ENCODE assay signal across 1 cellular context in the genomic region with DNA sequence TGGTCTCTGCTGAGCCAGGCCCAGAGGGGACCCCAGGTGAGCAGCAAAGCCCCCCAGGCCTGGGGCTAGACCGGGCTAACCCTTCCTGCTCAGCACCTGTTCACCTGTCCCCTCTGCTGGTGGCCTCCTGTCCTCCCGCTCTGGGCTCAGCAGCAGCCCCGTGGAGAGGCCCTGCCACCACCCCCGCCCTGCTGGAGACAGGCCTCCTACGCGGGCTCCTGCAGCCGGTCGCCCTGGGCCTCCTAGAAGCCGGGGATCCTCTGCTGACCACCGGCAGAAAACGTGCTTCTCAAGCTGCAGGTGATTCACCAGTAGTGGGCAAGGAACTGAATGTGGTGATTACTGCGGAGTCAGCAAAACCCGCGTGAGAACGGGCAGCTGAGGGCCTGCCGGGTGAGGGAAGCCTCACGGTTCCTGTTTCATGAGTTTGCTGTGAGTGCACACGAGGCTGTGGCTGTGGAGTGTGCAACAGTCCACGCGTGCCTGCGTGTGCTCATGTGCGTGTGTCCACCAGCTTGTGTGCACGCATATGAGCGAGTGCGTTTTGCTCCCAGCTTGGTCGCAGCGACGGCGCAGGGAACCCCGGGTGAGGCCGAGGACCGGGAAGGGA.
TF ChIP-seq lines count a peak whose summit lies in the region.

No MANE protein-coding gene starts in this region.

TF ChIP-seq in HEK293, 187 proteins besides CTCF, POLR2A, EP300 and RAD21 (continued from another document and continues in another):
- TF ChIP-seq TSHZ1 (tag by site-specific recombination; IDR thresholded peaks at IDR 0.05; ENCODE audit: borderline replicate concordance) (no peak), ZNF394 (tag by site-specific recombination; IDR thresholded peaks at IDR 0.05; ENCODE audit: borderline replicate concordance) (no peak), ZNF596 (tag by site-specific recombination; IDR thresholded peaks at IDR 0.05) (0 out of 2 replicates have a peak, but pooled peaks have one; percentile 2), WT1 (tag by site-specific recombination; IDR thresholded peaks at IDR 0.05) (0 out of 2 replicates have a peak, but pooled peaks have one; percentile 2), ZBTB21 (tag by site-specific recombination; IDR thresholded peaks at IDR 0.05) (no peak), KLF8 (tag by site-specific recombination; IDR thresholded peaks at IDR 0.05) (no peak), HIC1 (tag by site-specific recombination; IDR thresholded peaks at IDR 0.05) (peak; percentile 47; the same call in 1 of the 2 replicates), ZNF837 (tag by site-specific recombination; IDR thresholded peaks at IDR 0.05) (no peak), ZNF114 (tag by site-specific recombination; IDR thresholded peaks at IDR 0.05) (no peak), PRDM2 (tag by site-specific recombination; IDR thresholded peaks at IDR 0.05; ENCODE audit: borderline replicate concordance) (no peak), ZNF555 (tag by site-specific recombination; conservative IDR thresholded peaks at IDR 0.05) (no peak), ZNF19 (tag by site-specific recombination; IDR thresholded peaks at IDR 0.05; ENCODE audit: low read depth) (no peak), ZBTB26 (tag by site-specific recombination; optimal IDR thresholded peaks at IDR 0.05) (no peak), GLI2 (tag by site-specific recombination; IDR thresholded peaks at IDR 0.05; ENCODE audit: borderline replicate concordance, low read depth) (no peak), ZNF184 (tag by site-specific recombination; IDR thresholded peaks at IDR 0.05) (no peak), ZNF221 (tag by site-specific recombination; IDR thresholded peaks at IDR 0.05; ENCODE audit: borderline replicate concordance) (no peak), ZBTB7A (tag by site-specific recombination; IDR thresholded peaks at IDR 0.05; ENCODE audit: low read depth) (no peak), ZNF26 (tag by site-specific recombination; IDR thresholded peaks at IDR 0.05) (no peak), KLF16 (tag by site-specific recombination; IDR thresholded peaks at IDR 0.05) (no peak), ZNF133 (tag by site-specific recombination; IDR thresholded peaks at IDR 0.05) (no peak), ZBTB20 (tag by site-specific recombination; IDR thresholded peaks at IDR 0.05) (no peak), ZNF621 (tag by site-specific recombination; IDR thresholded peaks at IDR 0.05) (no peak), ZNF302 (tag by site-specific recombination; IDR thresholded peaks at IDR 0.05; ENCODE audit: low read depth) (no peak), ZNF514 (tag by site-specific recombination; IDR thresholded peaks at IDR 0.05) (no peak), TRIM28 (IDR thresholded peaks at IDR 0.05; ENCODE audit: borderline replicate concordance, low read length) (peak; percentile 28; the same call in 1 of the 2 replicates)
- TF ChIP-seq, protein P1, sequence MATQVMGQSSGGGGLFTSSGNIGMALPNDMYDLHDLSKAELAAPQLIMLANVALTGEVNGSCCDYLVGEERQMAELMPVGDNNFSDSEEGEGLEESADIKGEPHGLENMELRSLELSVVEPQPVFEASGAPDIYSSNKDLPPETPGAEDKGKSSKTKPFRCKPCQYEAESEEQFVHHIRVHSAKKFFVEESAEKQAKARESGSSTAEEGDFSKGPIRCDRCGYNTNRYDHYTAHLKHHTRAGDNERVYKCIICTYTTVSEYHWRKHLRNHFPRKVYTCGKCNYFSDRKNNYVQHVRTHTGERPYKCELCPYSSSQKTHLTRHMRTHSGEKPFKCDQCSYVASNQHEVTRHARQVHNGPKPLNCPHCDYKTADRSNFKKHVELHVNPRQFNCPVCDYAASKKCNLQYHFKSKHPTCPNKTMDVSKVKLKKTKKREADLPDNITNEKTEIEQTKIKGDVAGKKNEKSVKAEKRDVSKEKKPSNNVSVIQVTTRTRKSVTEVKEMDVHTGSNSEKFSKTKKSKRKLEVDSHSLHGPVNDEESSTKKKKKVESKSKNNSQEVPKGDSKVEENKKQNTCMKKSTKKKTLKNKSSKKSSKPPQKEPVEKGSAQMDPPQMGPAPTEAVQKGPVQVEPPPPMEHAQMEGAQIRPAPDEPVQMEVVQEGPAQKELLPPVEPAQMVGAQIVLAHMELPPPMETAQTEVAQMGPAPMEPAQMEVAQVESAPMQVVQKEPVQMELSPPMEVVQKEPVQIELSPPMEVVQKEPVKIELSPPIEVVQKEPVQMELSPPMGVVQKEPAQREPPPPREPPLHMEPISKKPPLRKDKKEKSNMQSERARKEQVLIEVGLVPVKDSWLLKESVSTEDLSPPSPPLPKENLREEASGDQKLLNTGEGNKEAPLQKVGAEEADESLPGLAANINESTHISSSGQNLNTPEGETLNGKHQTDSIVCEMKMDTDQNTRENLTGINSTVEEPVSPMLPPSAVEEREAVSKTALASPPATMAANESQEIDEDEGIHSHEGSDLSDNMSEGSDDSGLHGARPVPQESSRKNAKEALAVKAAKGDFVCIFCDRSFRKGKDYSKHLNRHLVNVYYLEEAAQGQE (tag by site-specific recombination; IDR thresholded peaks at IDR 0.05): no peak
- TF ChIP-seq, protein P2, sequence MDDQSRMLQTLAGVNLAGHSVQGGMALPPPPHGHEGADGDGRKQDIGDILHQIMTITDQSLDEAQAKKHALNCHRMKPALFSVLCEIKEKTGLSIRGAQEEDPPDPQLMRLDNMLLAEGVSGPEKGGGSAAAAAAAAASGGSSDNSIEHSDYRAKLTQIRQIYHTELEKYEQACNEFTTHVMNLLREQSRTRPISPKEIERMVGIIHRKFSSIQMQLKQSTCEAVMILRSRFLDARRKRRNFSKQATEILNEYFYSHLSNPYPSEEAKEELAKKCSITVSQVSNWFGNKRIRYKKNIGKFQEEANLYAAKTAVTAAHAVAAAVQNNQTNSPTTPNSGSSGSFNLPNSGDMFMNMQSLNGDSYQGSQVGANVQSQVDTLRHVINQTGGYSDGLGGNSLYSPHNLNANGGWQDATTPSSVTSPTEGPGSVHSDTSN (CRISPR knock-in tag; IDR thresholded peaks at IDR 0.05): no peak
